ENCODE assay signal across 7 cellular contexts in the genomic region with DNA sequence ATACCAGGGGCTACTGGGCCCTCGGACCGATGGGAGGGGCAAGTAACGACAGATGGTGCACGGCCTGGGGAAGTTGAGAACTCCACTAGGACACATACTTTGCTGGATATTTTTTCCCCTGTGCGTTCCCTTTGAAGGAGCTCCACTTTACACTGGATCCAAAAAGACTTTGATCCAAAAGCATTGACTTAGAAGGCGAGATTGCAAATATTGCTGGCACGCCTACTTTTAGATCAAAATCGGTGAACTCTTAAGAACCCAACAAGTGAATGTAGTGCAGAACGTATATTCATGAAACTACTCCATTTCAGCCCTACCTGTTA. TPM values are rescaled to one million over a fixed set of nuclear protein-coding genes. Genes with fewer than 3 reads are reported as not detected.
A peak's percentile ranks its signal among the peaks of the same experiment; 100 is the strongest.
DNase-seq lines count a peak whose midpoint lies in the region; ATAC-seq, FAIRE-seq and TF ChIP-seq lines count a peak whose summit lies in the region.

No MANE protein-coding gene starts in this region.

- H3K4me1 ChIP-seq in Panc1 (ENCODE audit: control insufficient read depth, insufficient read depth, low read length): peaks cover 14% of the 10 kb centered on the region
- peaks cover 0 to 6% of the 10 kb centered on the region in 2 donors for H3K4me1 ChIP-seq in small intestine (ENCODE audit: control insufficient read depth in 2 of 2, insufficient read depth in 1 of 2, low read depth in 1 of 2, low read length in 1 of 2)

- in situ Hi-C loops in Panc1 (cut with HindIII; ENCODE audit: low pct_unique_long_range_greater_than_20kb, low sequenced_read_pairs): no loop called here

- ATAC-seq in GM19455 (IDR thresholded peaks at IDR 0.05; ENCODE audit: unreplicated experiment) (peak; percentile 37), Panc1 (no peak)

- intact Hi-C loops in Panc1 (cut with micrococcal nuclease; ENCODE audit: unreplicated experiment): no loop called here

- WGBS in small intestine, 3 donors: 10 to 23% (median 20%) methylated on average over 8 to 9 of the region's 9 CpGs

- TF ChIP-seq CTCF in Panc1 (IDR thresholded peaks at IDR 0.05) (no peak), fibroblast of pulmonary artery (IDR thresholded peaks at IDR 0.05; ENCODE audit: low read length, missing control alignments) (no peak)

- peak overlapping the region; percentile 82 to 84 for H3K4me3 ChIP-seq in Panc1 (ENCODE audit: low read depth in 2 of 2, low read length in 2 of 2)
- H3K4me3 ChIP-seq in fibroblast of pulmonary artery (replicated peaks; ENCODE audit: low read depth, low read length): peak overlapping the region; percentile 82
- peak overlapping the region in 1 of 2 donors; percentile 95 for H3K4me3 ChIP-seq in small intestine (ENCODE audit: low read depth in 1 of 2, low read length in 2 of 2)

- DNase-seq in Panc1 (ENCODE audit: low read depth, low spot score) (no peak), fibroblast of pulmonary artery (ENCODE audit: low read depth) (no peak), small intestine (peak; percentile 78), HuH-7 (ENCODE audit: low spot score) (no peak), NCI-H1092 treated with DMSO at 0.1 percent for 48 hours (lab: John Stamatoyannopoulos, UW) (no peak), nucleus accumbens (lab: John Stamatoyannopoulos, UW) (no peak)

- H3K9me3 ChIP-seq in Panc1 (ENCODE audit: control insufficient read depth, insufficient read depth, low read depth, low read length) (no peaks in the 10 kb centered on the region), small intestine (ENCODE audit: control insufficient read depth, low read depth) (no peaks in the 10 kb centered on the region)

- BruUV-seq in Panc1 (replicated peaks; lab: Mats Ljungman, UMichigan): no TSS peak

- no peak for FAIRE-seq in small intestine (lab: Jason Lieb, UNC)

- no peaks in the 10 kb centered on the region for H3K27me3 ChIP-seq in Panc1 (ENCODE audit: control insufficient read depth, insufficient read depth, low read length)
- no peaks in the 10 kb centered on the region for H3K27me3 ChIP-seq in small intestine (ENCODE audit: control insufficient read depth in 2 of 2, insufficient read depth in 2 of 2, low read length in 2 of 2)

- CTCF ChIA-PET in Panc1 (lab: Charles Lee): no interaction called here

- H3K36me3 ChIP-seq in Panc1 (ENCODE audit: control insufficient read depth, insufficient read depth, low read length): no peaks in the 10 kb centered on the region
- H3K36me3 ChIP-seq in small intestine (ENCODE audit: control insufficient read depth in 2 of 2, insufficient read depth in 2 of 2, low read length in 2 of 2): peaks cover 0 to 2% of the 10 kb centered on the region in 2 donors

- peak overlapping the region; percentile 95 for H3K27ac ChIP-seq in Panc1 (ENCODE audit: low read length)
- H3K27ac ChIP-seq in small intestine (ENCODE audit: low read depth in 1 of 2, low read length in 1 of 2): peak overlapping the region; percentile 99

- POLR2A ChIA-PET in Panc1 (lab: Charles Lee): no interaction called here

RNA-seq across cellular contexts. Expression of a gene that starts 0.4 kb away (rescaled TPM):
- total RNA-seq in Panc1 (2021; ENCODE audit: unreplicated experiment): 69.4 TPM
- 27.8 TPM for polyA plus RNA-seq in Panc1 (2012; ENCODE audit: insufficient read length)
- polyA plus RNA-seq in small intestine: 10 to 100 TPM; 25.9 to 49.0 (median 35.4) TPM
